ENCODE assay signal across 18 cellular contexts in the genomic region with DNA sequence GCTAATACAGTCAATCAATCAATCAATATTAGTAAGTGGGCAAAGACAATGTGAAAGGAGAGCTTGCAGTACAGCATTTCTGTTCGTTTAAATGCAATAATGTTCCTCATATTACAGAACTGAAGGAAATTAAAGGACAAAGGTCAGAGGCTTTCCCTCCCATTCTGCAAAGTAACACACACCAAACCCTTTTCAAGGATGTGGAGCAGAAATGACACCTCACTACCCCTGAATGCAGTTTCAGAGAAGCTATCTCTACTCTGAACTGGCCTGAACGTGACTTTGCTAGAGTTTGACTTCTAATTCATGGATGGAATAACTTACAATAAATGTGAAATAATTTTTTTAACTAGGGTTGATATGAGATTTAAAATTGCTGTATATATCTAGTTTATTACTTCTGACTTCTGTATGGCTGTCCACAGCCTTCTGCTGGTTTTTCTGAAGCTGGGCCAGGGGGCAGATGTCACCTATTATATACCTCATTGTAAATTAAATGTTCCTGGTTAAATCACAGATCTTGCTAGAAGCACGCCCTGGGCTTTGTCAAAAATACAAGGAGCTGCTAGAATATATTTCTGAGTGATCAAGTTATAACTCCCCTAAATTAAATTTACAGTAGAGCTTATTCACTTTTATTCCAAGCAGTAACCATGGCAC.
DNase-seq lines count a peak whose midpoint lies in the region; TF ChIP-seq lines count a peak whose summit lies in the region.
"Had no signal": no experiment of that assay in that cellular context is flagged by ENCODE, and none has a peak within 500 bp of the region (broad histone marks: within the 10 kb centered on the region; RNA-seq: fewer than 3 reads in every experiment).

No MANE protein-coding gene starts in this region.

- H2AFZ ChIP-seq in SK-N-SH (ENCODE audit: low read depth) (no peak overlapping the region; the same call in 1 of the 2 replicates), neural cell (ENCODE audit: low read depth, low read length) (no peak overlapping the region)

- H3K4me1 Mint-ChIP-seq in glutamatergic neuron (ENCODE audit: low read depth, unreplicated experiment) = peaks cover 48% of the 10 kb centered on the region
- H3K4me1 Mint-ChIP-seq: GM23338 had no signal

- H3K27me3 Mint-ChIP-seq in glutamatergic neuron (ENCODE audit: unreplicated experiment) = peaks cover 16% of the 10 kb centered on the region
- H3K27me3 Mint-ChIP-seq: CD4-positive, alpha-beta T cell had no signal

- H3K36me3 ChIP-seq in SK-N-SH (replicated peaks in 1 of 2; ENCODE audit: control insufficient read depth in 1 of 2, insufficient read depth in 2 of 2, low read length in 1 of 2) (no peaks in the 10 kb centered on the region), neural cell (ENCODE audit: insufficient read depth, low read length) (no peaks in the 10 kb centered on the region), left ventricle myocardium inferior (no peaks in the 10 kb centered on the region)

- H3K27ac Mint-ChIP-seq in glutamatergic neuron (ENCODE audit: unreplicated experiment) = peak overlapping the region; percentile 70
- H3K27ac Mint-ChIP-seq: CD4-positive, alpha-beta T cell; GM23338 had no signal

- no peaks in the 10 kb centered on the region for H3K27me3 ChIP-seq in SK-N-SH (ENCODE audit: insufficient read depth)
- H3K27me3 ChIP-seq in neural cell (ENCODE audit: insufficient read depth, low read depth, low read length) = no peaks in the 10 kb centered on the region
- H3K27me3 ChIP-seq in left ventricle myocardium inferior (ENCODE audit: low read depth) = peaks cover 18% of the 10 kb centered on the region

- TF ChIP-seq CTCF in SK-N-SH (IDR thresholded peaks at IDR 0.05) = no peak
- TF ChIP-seq CTCF in glutamatergic neuron (IDR thresholded peaks at IDR 0.05; ENCODE audit: partially characterized antibody, unreplicated experiment) = no peak
- TF ChIP-seq CTCF in neural cell (IDR thresholded peaks at IDR 0.05; ENCODE audit: poor library complexity, severe bottlenecking) = no peak
- TF ChIP-seq CTCF in left ventricle myocardium inferior (IDR thresholded peaks at IDR 0.05; ENCODE audit: borderline replicate concordance) = no peak

- H4K20me1 ChIP-seq in SK-N-SH (ENCODE audit: insufficient read depth) (no peaks in the 10 kb centered on the region; the same call in 1 of the 2 replicates), neural cell (ENCODE audit: insufficient read depth) (no peaks in the 10 kb centered on the region)

- 19% methylated on average over 3 of the region's 3 CpGs for WGBS in SK-N-SH (ENCODE audit: low lambda C conversion rate)

- H3K79me2 ChIP-seq in SK-N-SH (ENCODE audit: insufficient read depth) = no peaks in the 10 kb centered on the region
- no peaks in the 10 kb centered on the region for H3K79me2 ChIP-seq in neural cell (replicated peaks; ENCODE audit: insufficient read depth, low read length)

- H3K27ac ChIP-seq in SK-N-SH (ENCODE audit: low read depth in 2 of 2, low read length in 1 of 2) (peak overlapping the region; percentile 23 to 48; a peak in 3 of 4 replicates), neural cell (ENCODE audit: low read length) (peak overlapping the region; percentile 17), left ventricle myocardium inferior (replicated peaks) (no peak overlapping the region)
- H3K27ac ChIP-seq: KMS-11, SK-N-MC had no signal

- H3K9ac ChIP-seq in SK-N-SH (no peak overlapping the region), neural cell (ENCODE audit: low read length) (no peak overlapping the region)
- H3K9ac ChIP-seq: KMS-11 had no signal

- peak overlapping the region; percentile 51; the same call in 1 of the 2 replicates for H3K4me2 ChIP-seq in SK-N-SH
- no peak overlapping the region for H3K4me2 ChIP-seq in neural cell (ENCODE audit: low read length)
- H3K4me2 ChIP-seq: GM23338, KMS-11 had no signal

- CTCF ChIA-PET in SK-N-SH (lab: Yijun Ruan, JAX) = interaction anchor here (0.9 to 1.4 kb wide), 5 partner anchors 14 to 534 kb away, joined by 3 to 4 read pairs (median 3); no protein-coding TSS in a partner anchor

- H3K9me2 ChIP-seq in SK-N-SH = no peaks in the 10 kb centered on the region
- H3K9me2 ChIP-seq in neural cell (ENCODE audit: insufficient read depth, low read length) = no peaks in the 10 kb centered on the region

- H3K9me3 ChIP-seq in SK-N-SH = no peaks in the 10 kb centered on the region
- H3K9me3 ChIP-seq in neural cell (ENCODE audit: low read length) = no peaks in the 10 kb centered on the region
- peaks cover 18% of the 10 kb centered on the region for H3K9me3 ChIP-seq in left ventricle myocardium inferior (replicated peaks)

- POLR2A ChIA-PET in SK-N-SH (lab: Yijun Ruan, JAX) = interaction anchor here (0.6 kb wide), 1 partner anchor 29 kb away, joined by 3 read pairs; no protein-coding TSS in a partner anchor

- TF ChIP-seq EP300 in SK-N-SH (IDR thresholded peaks at IDR 0.05; ENCODE audit: borderline replicate concordance in 1 of 2, low read depth in 1 of 2, low read length in 1 of 2) = no peak; a peak in 1 of 4 replicates
- TF ChIP-seq EP300 in neural cell (conservative IDR thresholded peaks at IDR 0.05; ENCODE audit: poor library complexity, severe bottlenecking) = no peak

- peak overlapping the region; percentile 43 for H3K4me3 Mint-ChIP-seq in glutamatergic neuron (ENCODE audit: unreplicated experiment)
- H3K4me3 Mint-ChIP-seq: CD4-positive, alpha-beta T cell; GM23338 had no signal

- H3K4me3 ChIP-seq in SK-N-SH (ENCODE audit: low read depth in 2 of 2, low read length in 1 of 2) (no peak overlapping the region), neural cell (ENCODE audit: low read length) (no peak overlapping the region), left ventricle myocardium inferior (no peak overlapping the region)
- H3K4me3 ChIP-seq: GM23338, SK-N-MC had no signal

- H3K4me1 ChIP-seq in SK-N-SH (ENCODE audit: control insufficient read depth in 1 of 2, insufficient read depth in 2 of 2, low read depth in 1 of 2, low read length in 1 of 2) = peaks cover 6 to 21% of the 10 kb centered on the region in 2 experiments; a peak in 2 of 4 replicates
- H3K4me1 ChIP-seq in left ventricle myocardium inferior = no peaks in the 10 kb centered on the region

- no peak for TF ChIP-seq RAD21 in SK-N-SH (IDR thresholded peaks at IDR 0.05; ENCODE audit: low read length)
- no peak for TF ChIP-seq RAD21 in neural cell (conservative IDR thresholded peaks at IDR 0.05)

- peaks cover 21% of the 10 kb centered on the region for H3K9me3 Mint-ChIP-seq in glutamatergic neuron (ENCODE audit: unreplicated experiment)
- H3K9me3 Mint-ChIP-seq: CD4-positive, alpha-beta T cell had no signal

- no peaks in the 10 kb centered on the region for H3K36me3 Mint-ChIP-seq in glutamatergic neuron (ENCODE audit: unreplicated experiment)

- DNase-seq in NCI-H2227 treated with DMSO at 0.1 percent for 48 hours (lab: John Stamatoyannopoulos, UW) (peak; percentile 9), NCI-H2227 (lab: John Stamatoyannopoulos, UW; ENCODE audit: unreplicated experiment) (no peak), SK-N-SH (peak; percentile 52), glutamatergic neuron (no peak), EL (no peak), NCI-H1105 (lab: John Stamatoyannopoulos, UW) (no peak), left ventricle myocardium inferior (no peak)
- DNase-seq: CD4-positive, alpha-beta T cell; DMS53; MV-4-11; NCI-H1417; NCI-H1930; NCI-H446 treated with DMSO at 0.1 percent for 48 hours; Right ventricle myocardium superior had no signal

- H3F3A ChIP-seq in SK-N-SH (replicated peaks; ENCODE audit: insufficient read depth) = peaks cover 17% of the 10 kb centered on the region
- no peaks in the 10 kb centered on the region for H3F3A ChIP-seq in neural cell (ENCODE audit: insufficient read depth, low read length, poor library complexity, severe bottlenecking)

- intact Hi-C loops in left ventricle myocardium inferior (cut with micrococcal nuclease) = no loop called here

TF ChIP-seq in SK-N-SH, 30 proteins besides CTCF, POLR2A, EP300 and RAD21 (continues in another document):
- TF ChIP-seq RFX5 (IDR thresholded peaks at IDR 0.05; ENCODE audit: low read length) = no peak
- TF ChIP-seq MXI1 (IDR thresholded peaks at IDR 0.05; ENCODE audit: low read depth, low read length) = no peak
- TF ChIP-seq, protein P1, sequence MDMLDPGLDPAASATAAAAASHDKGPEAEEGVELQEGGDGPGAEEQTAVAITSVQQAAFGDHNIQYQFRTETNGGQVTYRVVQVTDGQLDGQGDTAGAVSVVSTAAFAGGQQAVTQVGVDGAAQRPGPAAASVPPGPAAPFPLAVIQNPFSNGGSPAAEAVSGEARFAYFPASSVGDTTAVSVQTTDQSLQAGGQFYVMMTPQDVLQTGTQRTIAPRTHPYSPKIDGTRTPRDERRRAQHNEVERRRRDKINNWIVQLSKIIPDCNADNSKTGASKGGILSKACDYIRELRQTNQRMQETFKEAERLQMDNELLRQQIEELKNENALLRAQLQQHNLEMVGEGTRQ (IDR thresholded peaks at IDR 0.05; ENCODE audit: borderline replicate concordance, low read depth, low read length) = no peak
- no peak for TF ChIP-seq FOSL2 (IDR thresholded peaks at IDR 0.05; ENCODE audit: borderline replicate concordance, low read depth)
- TF ChIP-seq FOXM1 (IDR thresholded peaks at IDR 0.05; ENCODE audit: low read depth) = no peak
- no peak for TF ChIP-seq EZH2phosphoT487 (IDR thresholded peaks at IDR 0.05; ENCODE audit: borderline replicate concordance, low read depth)
- no peak for TF ChIP-seq RXRA (IDR thresholded peaks at IDR 0.05; ENCODE audit: borderline replicate concordance, low read depth)
- TF ChIP-seq FOXJ3 (CRISPR knock-in tag; IDR thresholded peaks at IDR 0.05) = no peak

TF ChIP-seq in neural cell, 6 proteins besides CTCF, POLR2A, EP300 and RAD21 (continues in another document):
- no peak for TF ChIP-seq EZH2 (IDR thresholded peaks at IDR 0.05; ENCODE audit: borderline replicate concordance, insufficient read depth, low read length, poor library complexity, severe bottlenecking)
- no peak for TF ChIP-seq POLR2AphosphoS5 (IDR thresholded peaks at IDR 0.05)
- TF ChIP-seq SMC3 (conservative IDR thresholded peaks at IDR 0.05; ENCODE audit: poor library complexity) = no peak
- TF ChIP-seq MXI1 (conservative IDR thresholded peaks at IDR 0.05; ENCODE audit: poor library complexity, severe bottlenecking) = no peak
- TF ChIP-seq TAF1 (IDR thresholded peaks at IDR 0.05; ENCODE audit: low read depth) = no peak

Comparison
In these comparisons a context has a peak if more than half of its experiments do, and no peak if none do; other contexts are left out.
1. DNase-seq: peak in NCI-H2227 treated with DMSO at 0.1 percent for 48 hours (single experiment) and SK-N-SH (single experiment); none in NCI-H2227 (single experiment), glutamatergic neuron (single experiment), EL (single experiment), NCI-H1105 (single experiment) and left ventricle myocardium inferior (single experiment).